Comparison of ENCODE assay signal across 13 cellular contexts in genomic region chr4:6568689-6569332, GRCh38. TPM values are rescaled to one million over a fixed set of nuclear protein-coding genes. Genes with fewer than 3 reads are reported as not detected.
DNase-seq lines count a peak whose midpoint lies in the region; ATAC-seq, FAIRE-seq and TF ChIP-seq lines count a peak whose summit lies in the region.
"Had no signal": no experiment of that assay in that cellular context is flagged by ENCODE, and none has a peak within 500 bp of the region (broad histone marks: within the 10 kb centered on the region; RNA-seq: fewer than 3 reads in every experiment).

No MANE protein-coding gene starts in this region.

- H3K27ac ChIP-seq in K562 (ENCODE audit: extremely low read depth, low read depth, low read length) (no peak overlapping the region), spleen (no peak overlapping the region), SJCRH30 (no peak overlapping the region), right atrium auricular region (no peak overlapping the region)

- H3K36me3 ChIP-seq in K562 (ENCODE audit: control insufficient read depth, insufficient read depth, low read length) (no peaks in the 10 kb centered on the region), spleen (no peaks in the 10 kb centered on the region), SJCRH30 (no peaks in the 10 kb centered on the region), right atrium auricular region (no peaks in the 10 kb centered on the region)

- H4K20me1 ChIP-seq in K562 (replicated peaks; ENCODE audit: control insufficient read depth, insufficient read depth, low read length), result no peaks in the 10 kb centered on the region

- no peaks in the 10 kb centered on the region for H3K9me1 ChIP-seq in K562 (ENCODE audit: control insufficient read depth, insufficient read depth, low read length)

- no peak for TF ChIP-seq RAD21 in K562 (CRISPR knock-in tag; conservative IDR thresholded peaks at IDR 0.05 in 1 of 2, IDR thresholded peaks at IDR 0.05 in 1 of 2)

- TF ChIP-seq POLR2A in K562 (conservative IDR thresholded peaks at IDR 0.05), result no peak
- no peak for TF ChIP-seq POLR2A in spleen (IDR thresholded peaks at IDR 0.05)

- H3K4me2 ChIP-seq in K562 (ENCODE audit: insufficient read depth, low read length), result no peak overlapping the region

- DNase-seq in NCI-H460 (ENCODE audit: extremely low read depth, low read depth), result peak; percentile 35
- DNase-seq in K562 (ENCODE audit: extremely low read depth in 1 of 4, low spot score in 3 of 4), result peak in 1 of 4 experiments; percentile 27
- DNase-seq in non-pigmented ciliary epithelial cell (ENCODE audit: low read depth), result peak; percentile 56
- no peak for DNase-seq in spleen
- no peak for DNase-seq in SJCRH30
- no peak for DNase-seq in right atrium auricular region (ENCODE audit: low spot score)
- DNase-seq: amygdala; left colon; NCI-H446 treated with DMSO at 0.1 percent for 48 hours; stimulated activated CD4-positive, alpha-beta T cell treated with anti-CD3 and anti-CD28 coated beads, Interleukin-2, amount 100 ng/mL, for 48 hours had no signal

- H3K4me3 ChIP-seq in K562 (no peak overlapping the region), spleen (no peak overlapping the region), SJCRH30 (no peak overlapping the region), right atrium auricular region (no peak overlapping the region)

- H3K9me3 ChIP-seq in K562 (replicated peaks; ENCODE audit: control insufficient read depth, insufficient read depth, low read depth, low read length) (peaks cover 7% of the 10 kb centered on the region; the same call in 1 of the 2 replicates), spleen (no peaks in the 10 kb centered on the region), SJCRH30 (replicated peaks) (no peaks in the 10 kb centered on the region), right atrium auricular region (no peaks in the 10 kb centered on the region)

- intact Hi-C loops in K562 (cut with micrococcal nuclease) (no loop called here), spleen (cut with DNase I; ENCODE audit: low total_unique reads) (no loop called here)

- no peak for TF ChIP-seq EP300 in K562 (IDR thresholded peaks at IDR 0.05; ENCODE audit: low read length)

- ATAC-seq in K562, result peak; percentile 26; the same call in 2 of the 3 replicates
- ATAC-seq in HG03097 (IDR thresholded peaks at IDR 0.05; ENCODE audit: low FRiP score, unreplicated experiment), result no peak
- ATAC-seq: left colon had no signal

- TF ChIP-seq CTCF in K562 (IDR thresholded peaks at IDR 0.05 in 2 of 3, conservative IDR thresholded peaks at IDR 0.05 in 1 of 3; ENCODE audit: insufficient read depth in 2 of 3, low read depth in 1 of 3, low read length in 3 of 3), result no peak
- TF ChIP-seq CTCF in spleen (IDR thresholded peaks at IDR 0.05 in 8 of 11, conservative IDR thresholded peaks at IDR 0.05 in 3 of 11), result no peak
- no peak for TF ChIP-seq CTCF in right atrium auricular region (IDR thresholded peaks at IDR 0.05)

- BruUV-seq in K562 (replicated peaks; lab: Mats Ljungman, UMichigan), result no TSS peak

- H3K4me1 ChIP-seq in K562 (replicated peaks in 1 of 2; ENCODE audit: control insufficient read depth in 2 of 2, insufficient read depth in 2 of 2, low read length in 2 of 2) (peaks cover 6 to 13% of the 10 kb centered on the region in 2 experiments; a peak in 4 of 5 replicates), spleen (peaks cover 0 to 9% (median 5%) of the 10 kb centered on the region in 6 donors), SJCRH30 (peaks cover 6% of the 10 kb centered on the region; the same call in 1 of the 2 replicates), right atrium auricular region (peaks cover 0 to 6% of the 10 kb centered on the region in 2 donors)

- CTCF ChIA-PET in K562 (lab: Yijun Ruan, JAX; ENCODE audit: low intra/inter-chr PET ratio), result no interaction called here

- WGBS in K562 (ENCODE audit: insufficient coverage, low coverage, missing lambda C conversion rate), result 1% methylated on average over 13 of the region's 13 CpGs
- WGBS in spleen, 5 donors, result 74 to 88% (median 81%) methylated on average over 13 of the region's 13 CpGs

- no peak overlapping the region for H3K9ac ChIP-seq in K562 (ENCODE audit: insufficient read depth in 1 of 2, low read depth in 2 of 2, low read length in 2 of 2)

- H3K79me2 ChIP-seq in K562 (ENCODE audit: control insufficient read depth, insufficient read depth, low read length), result no peaks in the 10 kb centered on the region

- H3K27me3 ChIP-seq in K562 (ENCODE audit: control insufficient read depth in 2 of 2, insufficient read depth in 2 of 2, low read length in 2 of 2) (peaks cover 7 to 59% of the 10 kb centered on the region in 2 experiments), spleen (replicated peaks in 1 of 7) (peaks cover 3 to 33% (median 16%) of the 10 kb centered on the region in 7 donors), SJCRH30 (peaks cover 18% of the 10 kb centered on the region), right atrium auricular region (no peaks in the 10 kb centered on the region)

- in situ Hi-C loops in K562 (cut with MboI), result no loop called here

- FAIRE-seq in G401.6 (lab: Jason Lieb, UNC), result peak; percentile 69
- FAIRE-seq in K562 (lab: Jason Lieb, UNC), result no peak
- FAIRE-seq: endometrium had no signal

- POLR2A ChIA-PET in K562 (lab: Yijun Ruan, JAX), result interaction anchor here (1.1 kb wide), 1 partner anchor 22 kb away, joined by 3 read pairs; no protein-coding TSS in a partner anchor

- no peak overlapping the region for H2AFZ ChIP-seq in K562 (ENCODE audit: low read depth, low read length)

TF ChIP-seq in K562, 482 proteins besides CTCF, POLR2A, EP300 and RAD21:
- 0 out of 2 replicates have a peak, but pooled peaks have one; percentile 31 for TF ChIP-seq ZNF444 (CRISPR knock-in tag; IDR thresholded peaks at IDR 0.05)
- TF ChIP-seq YY1 (IDR thresholded peaks at IDR 0.05; ENCODE audit: borderline replicate concordance in 1 of 3, control insufficient read depth in 1 of 3, extremely low read depth in 1 of 3, insufficient read depth in 3 of 3, insufficient read length in 1 of 3, insufficient replicate concordance in 2 of 3, low read depth in 1 of 3, low read length in 2 of 3), result peak in 1 of 3 experiments; percentile 17
- peak; percentile 34; the same call in 1 of the 2 replicates for TF ChIP-seq JUND (IDR thresholded peaks at IDR 0.05; ENCODE audit: borderline replicate concordance, low read depth, low read length)
- no peak for TF ChIP-seq JUND (tag; IDR thresholded peaks at IDR 0.05; ENCODE audit: borderline replicate concordance, low read depth, low read length)
- 0 out of 2 replicates have a peak, but pooled peaks have one; percentile 47 for TF ChIP-seq SMARCE1 (IDR thresholded peaks at IDR 0.05)
- TF ChIP-seq CXXC5 (CRISPR knock-in tag; IDR thresholded peaks at IDR 0.05), result no peak
- TF ChIP-seq KDM1A (IDR thresholded peaks at IDR 0.05), result 0 out of 4 replicates have a peak, but pooled peaks of 1 of the 2 experiments have one; percentile 36
- peak; percentile 37; the same call in 1 of the 2 replicates for TF ChIP-seq ATF3 (IDR thresholded peaks at IDR 0.05)
- TF ChIP-seq ATF3 (CRISPR knock-in tag; conservative IDR thresholded peaks at IDR 0.05), result no peak
- peak; percentile 45; the same call in 1 of the 2 replicates for TF ChIP-seq DPF2 (IDR thresholded peaks at IDR 0.05)
- 0 out of 2 replicates have a peak, but pooled peaks have one; percentile 15 for TF ChIP-seq JUN (IDR thresholded peaks at IDR 0.05; ENCODE audit: borderline replicate concordance, low read depth, low read length)
- TF ChIP-seq JUN (CRISPR knock-in tag; IDR thresholded peaks at IDR 0.05; ENCODE audit: borderline replicate concordance), result no peak
- no peak for TF ChIP-seq ZNF197 (CRISPR knock-in tag; IDR thresholded peaks at IDR 0.05; ENCODE audit: low read depth)
- TF ChIP-seq CC2D1A (IDR thresholded peaks at IDR 0.05), result no peak
- peak; percentile 41; the same call in 1 of the 2 replicates for TF ChIP-seq SMARCA4 (IDR thresholded peaks at IDR 0.05)
- peak; percentile 43; the same call in 1 of the 2 replicates for TF ChIP-seq ARID1B (IDR thresholded peaks at IDR 0.05)
- TF ChIP-seq FOSL1 (tag; conservative IDR thresholded peaks at IDR 0.05), result peak; percentile 94

RNA-seq across cellular contexts. Expression of gene MAN2B2, which starts 6.2 kb away (rescaled TPM):
- total RNA-seq in NCI-H460 (2014; rRNA removed; shearing (Covaris generic)), result 5.9 and 6.2 TPM in 2 replicates
- polyA plus RNA-seq in NCI-H460 (2014; cell fraction: nucleus; rRNA removed), result 9.1 and 12.7 TPM in 2 replicates
- total RNA-seq in K562 (2011; cell fraction: chromatin; rRNA removed; ENCODE audit: low replicate concordance), result 7.7 and 16.2 TPM in 2 replicates
- total RNA-seq in K562 (2011; cell fraction: nucleolus; rRNA removed), result 17.6 and 18.3 TPM in 2 replicates
- 12.6 TPM in 2 replicates for total RNA-seq in K562 (2011; cell fraction: nucleoplasm; rRNA removed)
- total RNA-seq in K562 (2014; rRNA removed) (5.3 and 6.0 TPM in 2 replicates), K562 (2014; rRNA removed; fragmentation: Illumina TruSeq; extraction: Trizol) (1.7 TPM in 2 replicates), K562 (2015; rRNA removed; fragmentation: Illumina TruSeq; extraction: Trizol) (3.8 and 4.1 TPM in 2 replicates), K562 (2021) (8.5 and 8.8 TPM in 2 replicates), spleen (10 to 100 TPM; 25.8 to 40.3 (median 34.0) TPM), right atrium auricular region (10 to 100 TPM; 23.7 to 25.5 TPM)
- polyA plus RNA-seq in K562 (2011; rRNA removed) (2.5 and 3.7 TPM in 2 replicates), K562 (2014; fragmentation: Illumina TruSeq; extraction: Trizol) (3.7 and 4.8 TPM in 2 replicates), K562 (2014; fragmentation: Nextera tagmentation; extraction: Ambion mirVana) (under 1 TPM; 0.21 to 0.27 TPM), K562 (2014; rRNA removed) (4.2 and 4.9 TPM in 2 replicates), spleen (10 to 100 TPM in 1 of 3 donors, 1 to 10 TPM in 2; 7.9 to 10.5 (median 9.0) TPM)
- 3.8 and 8.3 TPM in 2 replicates for polyA plus RNA-seq in K562 (2011; cell fraction: cytosol; rRNA removed)
- polyA plus RNA-seq in K562 (2011; cell fraction: nucleus; rRNA removed), result 8.0 and 12.5 TPM in 2 replicates
- polyA plus RNA-seq in K562 (2012), result 5.9 and 18.3 TPM in 2 replicates
- polyA minus RNA-seq in K562 (2011; rRNA and poly(A)+ RNA removed), result 2.5 and 3.6 TPM in 2 replicates
- polyA minus RNA-seq in K562 (2011; cell fraction: cytosol; rRNA and poly(A)+ RNA removed), result 6.9 and 13.0 TPM in 2 replicates
- 5.7 and 6.0 TPM in 2 replicates for polyA minus RNA-seq in K562 (2011; cell fraction: nucleus; rRNA and poly(A)+ RNA removed)
- 8.9 and 9.1 TPM in 2 replicates for total RNA-seq in SJCRH30 (2014; rRNA removed; shearing (Covaris generic))

Comparison
In these comparisons a context has a peak if more than half of its experiments do, and no peak if none do; other contexts are left out.
1. DNase-seq: peak in NCI-H460 (single experiment) and non-pigmented ciliary epithelial cell (single experiment); none in spleen (single experiment), SJCRH30 (0 of 2) and right atrium auricular region (single experiment).